In genomic region chr15:87755226-87755625, GRCh38 we compare ENCODE assay signal across 1 cellular context.
TF ChIP-seq lines count a peak whose summit lies in the region.

No MANE protein-coding gene starts in this region.

TF ChIP-seq in HEK293, 187 proteins besides CTCF, POLR2A, EP300 and RAD21:
- TF ChIP-seq ZBTB11 (tag by site-specific recombination; conservative IDR thresholded peaks at IDR 0.05; ENCODE audit: low read depth): no peak
- TF ChIP-seq ZBTB26 (tag by site-specific recombination; optimal IDR thresholded peaks at IDR 0.05): no peak
- no peak for TF ChIP-seq IKZF3 (tag by site-specific recombination; IDR thresholded peaks at IDR 0.05)
- no peak for TF ChIP-seq ZNF510 (tag by site-specific recombination; IDR thresholded peaks at IDR 0.05; ENCODE audit: insufficient replicate concordance)
- peak; percentile 58; the same call in 1 of the 2 replicates for TF ChIP-seq SCRT2 (tag by site-specific recombination; IDR thresholded peaks at IDR 0.05)
- TF ChIP-seq, protein P1, sequence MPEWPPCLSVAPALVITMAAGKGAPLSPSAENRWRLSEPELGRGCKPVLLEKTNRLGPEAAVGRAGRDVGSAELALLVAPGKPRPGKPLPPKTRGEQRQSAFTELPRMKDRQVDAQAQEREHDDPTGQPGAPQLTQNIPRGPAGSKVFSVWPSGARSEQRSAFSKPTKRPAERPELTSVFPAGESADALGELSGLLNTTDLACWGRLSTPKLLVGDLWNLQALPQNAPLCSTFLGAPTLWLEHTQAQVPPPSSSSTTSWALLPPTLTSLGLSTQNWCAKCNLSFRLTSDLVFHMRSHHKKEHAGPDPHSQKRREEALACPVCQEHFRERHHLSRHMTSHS (tag by site-specific recombination; IDR thresholded peaks at IDR 0.05): no peak
- TF ChIP-seq ZNF561 (tag by site-specific recombination; IDR thresholded peaks at IDR 0.05; ENCODE audit: borderline replicate concordance): no peak
